ENCODE assay signal across 14 cellular contexts in the genomic region with DNA sequence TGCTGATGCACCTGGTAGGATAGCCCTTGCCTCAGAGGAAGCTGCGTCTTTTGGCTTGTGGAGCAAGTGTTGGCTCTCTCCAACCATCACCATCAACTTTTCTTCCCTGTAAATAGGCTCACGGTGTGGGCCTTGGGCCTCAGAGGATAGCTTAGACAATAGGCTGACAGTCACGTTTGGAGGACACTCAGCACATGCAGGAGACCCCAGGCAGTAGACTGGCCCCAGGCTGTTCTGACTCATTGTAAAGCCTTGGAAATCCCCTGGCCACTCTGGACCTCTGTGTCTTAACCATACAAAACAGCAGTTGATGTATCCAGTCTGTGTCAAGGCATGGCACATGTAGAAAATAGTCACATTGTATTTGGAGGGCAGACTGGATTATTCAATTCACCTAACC. TPM values are rescaled to one million over a fixed set of nuclear protein-coding genes. Genes with fewer than 3 reads are reported as not detected.
DNase-seq lines count a peak whose midpoint lies in the region; ATAC-seq and TF ChIP-seq lines count a peak whose summit lies in the region.
"Had no signal": no experiment of that assay in that cellular context is flagged by ENCODE, and none has a peak within 500 bp of the region (broad histone marks: within the 10 kb centered on the region; RNA-seq: fewer than 3 reads in every experiment).

No MANE protein-coding gene starts in this region.

- DNase-seq in AG04450 (ENCODE audit: low read depth, low spot score) = peak; percentile 16
- peak; percentile 36 for DNase-seq in dermis blood vessel endothelial cell
- no peak for DNase-seq in GM03348 (ENCODE audit: low spot score)
- no peak for DNase-seq in activated CD4-positive, alpha-beta T cell treated with anti-CD3 and anti-CD28 coated beads, Interleukin-2, amount 50 U/mL, for 4 hours
- DNase-seq in activated gamma-delta T cell treated with Interleukin-2 at 50 U/mL for 16 hours = no peak
- DNase-seq in T-helper 2 cell treated with Interferon-gamma antibody and Interleukin-4, amounts not matched to agents 5 μg/mL and 100 μg/mL, for 36 hours (ENCODE audit: low spot score) = no peak
- DNase-seq: activated CD4-positive, alpha-beta T cell treated with anti-CD3 and anti-CD28 coated beads for 1 hour; activated naive CD8-positive, alpha-beta T cell treated with anti-CD3 and anti-CD28 coated beads, Interleukin-2, amount 10 ng/mL, durations not matched to agents 7 days and 5 days; effector memory CD8-positive, alpha-beta T cell; GF-D8; hypothalamus; sigmoid colon had no signal

- no peaks in the 10 kb centered on the region for H3K9me3 ChIP-seq in AG04450 (ENCODE audit: control insufficient read depth, insufficient read depth, low read length)
- H3K9me3 ChIP-seq: sigmoid colon had no signal

- no peaks in the 10 kb centered on the region for H3K4me1 Mint-ChIP-seq in T-helper 2 cell treated with Interferon-gamma antibody and Interleukin-4, amounts not matched to agents 5 μg/mL and 100 μg/mL, for 36 hours (ENCODE audit: low read depth)

- POLR2A ChIA-PET in AG04450 (lab: Yijun Ruan, JAX) = no interaction called here

- no peaks in the 10 kb centered on the region for H3K27me3 ChIP-seq in AG04450 (ENCODE audit: control insufficient read depth, insufficient read depth, low read length)
- H3K27me3 ChIP-seq: sigmoid colon had no signal

- peaks cover 41% of the 10 kb centered on the region for H3K36me3 Mint-ChIP-seq in T-helper 2 cell treated with Interferon-gamma antibody and Interleukin-4, amounts not matched to agents 5 μg/mL and 100 μg/mL, for 36 hours (ENCODE audit: low read depth)

- H3K27ac Mint-ChIP-seq in T-helper 2 cell treated with Interferon-gamma antibody and Interleukin-4, amounts not matched to agents 5 μg/mL and 100 μg/mL, for 36 hours = no peak overlapping the region
- H3K27ac Mint-ChIP-seq: activated naive CD8-positive, alpha-beta T cell treated with anti-CD3 and anti-CD28 coated beads, Interleukin-2, amount 10 ng/mL, durations not matched to agents 7 days and 5 days had no signal

- H3K9me3 Mint-ChIP-seq in T-helper 2 cell treated with Interferon-gamma antibody and Interleukin-4, amounts not matched to agents 5 μg/mL and 100 μg/mL, for 36 hours = no peaks in the 10 kb centered on the region
- H3K9me3 Mint-ChIP-seq: activated naive CD8-positive, alpha-beta T cell treated with anti-CD3 and anti-CD28 coated beads, Interleukin-2, amount 10 ng/mL, durations not matched to agents 7 days and 5 days; effector memory CD8-positive, alpha-beta T cell had no signal

- no peak for TF ChIP-seq CTCF in AG04450 (IDR thresholded peaks at IDR 0.05; ENCODE audit: low read depth, low read length)

- CTCF ChIA-PET in AG04450 (lab: Charles Lee) = no interaction called here

- peak; percentile 55 for ATAC-seq in GM18873 (IDR thresholded peaks at IDR 0.05; ENCODE audit: low FRiP score, unreplicated experiment)
- ATAC-seq in HG03442 (IDR thresholded peaks at IDR 0.05; ENCODE audit: unreplicated experiment) = peak; percentile 32
- ATAC-seq: effector memory CD8-positive, alpha-beta T cell had no signal

- H3K27ac ChIP-seq in AG04450 (ENCODE audit: low read depth, low read length) = peak overlapping the region; percentile 47
- H3K27ac ChIP-seq: sigmoid colon had no signal

- no peak overlapping the region for H3K4me3 ChIP-seq in AG04450 (ENCODE audit: low read depth, low read length)
- H3K4me3 ChIP-seq: sigmoid colon had no signal

- no peak overlapping the region for H3K4me3 Mint-ChIP-seq in T-helper 2 cell treated with Interferon-gamma antibody and Interleukin-4, amounts not matched to agents 5 μg/mL and 100 μg/mL, for 36 hours
- H3K4me3 Mint-ChIP-seq: activated naive CD8-positive, alpha-beta T cell treated with anti-CD3 and anti-CD28 coated beads, Interleukin-2, amount 10 ng/mL, durations not matched to agents 7 days and 5 days; effector memory CD8-positive, alpha-beta T cell had no signal

- no peaks in the 10 kb centered on the region for H3K27me3 Mint-ChIP-seq in T-helper 2 cell treated with Interferon-gamma antibody and Interleukin-4, amounts not matched to agents 5 μg/mL and 100 μg/mL, for 36 hours (ENCODE audit: low read depth)
- H3K27me3 Mint-ChIP-seq: activated naive CD8-positive, alpha-beta T cell treated with anti-CD3 and anti-CD28 coated beads, Interleukin-2, amount 10 ng/mL, durations not matched to agents 7 days and 5 days; effector memory CD8-positive, alpha-beta T cell had no signal

RNA-seq across cellular contexts. Expression of a gene that starts 18.6 kb away (rescaled TPM):
- 2.9 and 4.9 TPM in 2 replicates for polyA plus RNA-seq in AG04450 (2011; rRNA removed)
- 0.91 and 1.1 TPM in 2 replicates for polyA minus RNA-seq in AG04450 (2011; rRNA and poly(A)+ RNA removed)
- total RNA-seq in dermis blood vessel endothelial cell = 2.8 and 4.8 TPM in 2 replicates

RNA-seq across cellular contexts. Expression of a gene that starts 36.6 kb away (rescaled TPM):
- polyA plus RNA-seq in AG04450 (2011; rRNA removed) = 6.5 and 9.8 TPM in 2 replicates
- polyA minus RNA-seq in AG04450 (2011; rRNA and poly(A)+ RNA removed) = 12.1 and 12.5 TPM in 2 replicates
- 14.3 and 28.4 TPM in 2 replicates for total RNA-seq in dermis blood vessel endothelial cell

RNA-seq across cellular contexts. Expression of a gene that starts 55.4 kb away (rescaled TPM):
- polyA plus RNA-seq in AG04450 (2011; rRNA removed) = 3,620 and 4,046 TPM in 2 replicates
- polyA minus RNA-seq in AG04450 (2011; rRNA and poly(A)+ RNA removed) = 932 and 933 TPM in 2 replicates
- 1,615 and 3,652 TPM in 2 replicates for total RNA-seq in dermis blood vessel endothelial cell

Comparison
In these comparisons a context has a peak if more than half of its experiments do, and no peak if none do; other contexts are left out.
1. DNase-seq: peak in AG04450 (single experiment) and dermis blood vessel endothelial cell (single experiment); none in GM03348 (single experiment), activated CD4-positive, alpha-beta T cell treated with anti-CD3 and anti-CD28 coated beads, Interleukin-2, amount 50 U/mL, for 4 hours (0 of 2), activated gamma-delta T cell treated with Interleukin-2 at 50 U/mL for 16 hours (single experiment) and T-helper 2 cell treated with Interferon-gamma antibody and Interleukin-4, amounts not matched to agents 5 μg/mL and 100 μg/mL, for 36 hours (single experiment).